1 cellular context compared by ENCODE assay signal in the genomic region with DNA sequence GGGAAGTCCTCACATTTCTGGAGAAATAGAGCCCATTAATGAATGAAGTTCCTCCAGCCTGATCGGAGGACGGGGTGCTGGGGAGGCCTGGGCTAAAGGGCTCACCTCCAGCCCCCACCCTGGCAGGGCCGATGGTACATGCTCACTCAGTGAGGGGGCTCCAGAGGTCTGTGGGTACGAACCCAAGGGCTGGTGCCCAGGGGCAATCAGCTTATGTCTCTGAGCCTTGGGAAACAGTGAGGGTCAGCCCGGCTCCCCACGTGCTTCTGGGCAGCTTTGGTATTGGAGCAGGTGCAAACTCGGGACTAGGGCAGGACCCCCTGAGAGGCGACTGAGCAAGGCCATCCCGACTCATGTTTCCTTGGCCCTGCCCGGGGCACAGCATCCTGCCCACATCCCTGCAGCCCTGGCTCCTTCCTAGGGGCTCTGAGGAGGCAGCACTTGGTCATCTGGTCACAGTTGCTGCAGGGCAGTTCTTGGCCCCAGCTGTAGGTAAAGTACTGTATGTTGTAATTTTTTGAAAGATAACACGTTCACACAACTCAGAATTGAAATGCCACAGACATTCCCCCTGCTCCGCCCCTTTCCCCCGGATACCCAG.
TF ChIP-seq lines count a peak whose summit lies in the region.

No MANE protein-coding gene starts in this region.

TF ChIP-seq in HepG2, 621 proteins besides CTCF, POLR2A, EP300 and RAD21:
- TF ChIP-seq, protein P1, sequence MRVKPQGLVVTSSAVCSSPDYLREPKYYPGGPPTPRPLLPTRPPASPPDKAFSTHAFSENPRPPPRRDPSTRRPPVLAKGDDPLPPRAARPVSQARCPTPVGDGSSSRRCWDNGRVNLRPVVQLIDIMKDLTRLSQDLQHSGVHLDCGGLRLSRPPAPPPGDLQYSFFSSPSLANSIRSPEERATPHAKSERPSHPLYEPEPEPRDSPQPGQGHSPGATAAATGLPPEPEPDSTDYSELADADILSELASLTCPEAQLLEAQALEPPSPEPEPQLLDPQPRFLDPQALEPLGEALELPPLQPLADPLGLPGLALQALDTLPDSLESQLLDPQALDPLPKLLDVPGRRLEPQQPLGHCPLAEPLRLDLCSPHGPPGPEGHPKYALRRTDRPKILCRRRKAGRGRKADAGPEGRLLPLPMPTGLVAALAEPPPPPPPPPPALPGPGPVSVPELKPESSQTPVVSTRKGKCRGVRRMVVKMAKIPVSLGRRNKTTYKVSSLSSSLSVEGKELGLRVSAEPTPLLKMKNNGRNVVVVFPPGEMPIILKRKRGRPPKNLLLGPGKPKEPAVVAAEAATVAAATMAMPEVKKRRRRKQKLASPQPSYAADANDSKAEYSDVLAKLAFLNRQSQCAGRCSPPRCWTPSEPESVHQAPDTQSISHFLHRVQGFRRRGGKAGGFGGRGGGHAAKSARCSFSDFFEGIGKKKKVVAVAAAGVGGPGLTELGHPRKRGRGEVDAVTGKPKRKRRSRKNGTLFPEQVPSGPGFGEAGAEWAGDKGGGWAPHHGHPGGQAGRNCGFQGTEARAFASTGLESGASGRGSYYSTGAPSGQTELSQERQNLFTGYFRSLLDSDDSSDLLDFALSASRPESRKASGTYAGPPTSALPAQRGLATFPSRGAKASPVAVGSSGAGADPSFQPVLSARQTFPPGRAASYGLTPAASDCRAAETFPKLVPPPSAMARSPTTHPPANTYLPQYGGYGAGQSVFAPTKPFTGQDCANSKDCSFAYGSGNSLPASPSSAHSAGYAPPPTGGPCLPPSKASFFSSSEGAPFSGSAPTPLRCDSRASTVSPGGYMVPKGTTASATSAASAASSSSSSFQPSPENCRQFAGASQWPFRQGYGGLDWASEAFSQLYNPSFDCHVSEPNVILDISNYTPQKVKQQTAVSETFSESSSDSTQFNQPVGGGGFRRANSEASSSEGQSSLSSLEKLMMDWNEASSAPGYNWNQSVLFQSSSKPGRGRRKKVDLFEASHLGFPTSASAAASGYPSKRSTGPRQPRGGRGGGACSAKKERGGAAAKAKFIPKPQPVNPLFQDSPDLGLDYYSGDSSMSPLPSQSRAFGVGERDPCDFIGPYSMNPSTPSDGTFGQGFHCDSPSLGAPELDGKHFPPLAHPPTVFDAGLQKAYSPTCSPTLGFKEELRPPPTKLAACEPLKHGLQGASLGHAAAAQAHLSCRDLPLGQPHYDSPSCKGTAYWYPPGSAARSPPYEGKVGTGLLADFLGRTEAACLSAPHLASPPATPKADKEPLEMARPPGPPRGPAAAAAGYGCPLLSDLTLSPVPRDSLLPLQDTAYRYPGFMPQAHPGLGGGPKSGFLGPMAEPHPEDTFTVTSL (CRISPR knock-in tag; IDR thresholded peaks at IDR 0.05; ENCODE audit: borderline replicate concordance), result 0 out of 2 replicates have a peak, but pooled peaks have one; percentile 17
- TF ChIP-seq, protein P2, sequence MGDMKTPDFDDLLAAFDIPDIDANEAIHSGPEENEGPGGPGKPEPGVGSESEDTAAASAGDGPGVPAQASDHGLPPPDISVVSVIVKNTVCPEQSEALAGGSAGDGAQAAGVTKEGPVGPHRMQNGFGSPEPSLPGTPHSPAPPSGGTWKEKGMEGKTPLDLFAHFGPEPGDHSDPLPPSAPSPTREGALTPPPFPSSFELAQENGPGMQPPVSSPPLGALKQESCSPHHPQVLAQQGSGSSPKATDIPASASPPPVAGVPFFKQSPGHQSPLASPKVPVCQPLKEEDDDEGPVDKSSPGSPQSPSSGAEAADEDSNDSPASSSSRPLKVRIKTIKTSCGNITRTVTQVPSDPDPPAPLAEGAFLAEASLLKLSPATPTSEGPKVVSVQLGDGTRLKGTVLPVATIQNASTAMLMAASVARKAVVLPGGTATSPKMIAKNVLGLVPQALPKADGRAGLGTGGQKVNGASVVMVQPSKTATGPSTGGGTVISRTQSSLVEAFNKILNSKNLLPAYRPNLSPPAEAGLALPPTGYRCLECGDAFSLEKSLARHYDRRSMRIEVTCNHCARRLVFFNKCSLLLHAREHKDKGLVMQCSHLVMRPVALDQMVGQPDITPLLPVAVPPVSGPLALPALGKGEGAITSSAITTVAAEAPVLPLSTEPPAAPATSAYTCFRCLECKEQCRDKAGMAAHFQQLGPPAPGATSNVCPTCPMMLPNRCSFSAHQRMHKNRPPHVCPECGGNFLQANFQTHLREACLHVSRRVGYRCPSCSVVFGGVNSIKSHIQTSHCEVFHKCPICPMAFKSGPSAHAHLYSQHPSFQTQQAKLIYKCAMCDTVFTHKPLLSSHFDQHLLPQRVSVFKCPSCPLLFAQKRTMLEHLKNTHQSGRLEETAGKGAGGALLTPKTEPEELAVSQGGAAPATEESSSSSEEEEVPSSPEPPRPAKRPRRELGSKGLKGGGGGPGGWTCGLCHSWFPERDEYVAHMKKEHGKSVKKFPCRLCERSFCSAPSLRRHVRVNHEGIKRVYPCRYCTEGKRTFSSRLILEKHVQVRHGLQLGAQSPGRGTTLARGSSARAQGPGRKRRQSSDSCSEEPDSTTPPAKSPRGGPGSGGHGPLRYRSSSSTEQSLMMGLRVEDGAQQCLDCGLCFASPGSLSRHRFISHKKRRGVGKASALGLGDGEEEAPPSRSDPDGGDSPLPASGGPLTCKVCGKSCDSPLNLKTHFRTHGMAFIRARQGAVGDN (CRISPR knock-in tag; IDR thresholded peaks at IDR 0.05), result 0 out of 2 replicates have a peak, but pooled peaks have one; percentile 12
- peak; percentile 61; the same call in 1 of the 2 replicates for TF ChIP-seq ZNF619 (CRISPR knock-in tag; IDR thresholded peaks at IDR 0.05)
- 0 out of 2 replicates have a peak, but pooled peaks have one; percentile 14 for TF ChIP-seq ZNF768 (CRISPR knock-in tag; IDR thresholded peaks at IDR 0.05)
- no peak for TF ChIP-seq SRSF1 (optimal IDR thresholded peaks at IDR 0.05; ENCODE audit: low read depth, low read length)
- TF ChIP-seq IRF2 (CRISPR knock-in tag; IDR thresholded peaks at IDR 0.05), result 0 out of 2 replicates have a peak, but pooled peaks have one; percentile 23
